In genomic region chr13:26253787-26254582, GRCh38 we compare ENCODE assay signal across 1 cellular context.
TF ChIP-seq lines count a peak whose summit lies in the region.

Gene CDK8 (plus strand): TSS chr13:26254129. CDS start chr13:26254642, 513 bp downstream.

TF ChIP-seq in GM12878, 131 proteins besides CTCF, POLR2A, EP300 and RAD21 (continued from another document):
- TF ChIP-seq ZBTB33 (IDR thresholded peaks at IDR 0.05): peak; percentile 55; the same call in 1 of the 2 replicates
- TF ChIP-seq YBX1 (IDR thresholded peaks at IDR 0.05): no peak
- no peak for TF ChIP-seq ZBED1 (IDR thresholded peaks at IDR 0.05; ENCODE audit: borderline replicate concordance)
- peak; percentile 77 for TF ChIP-seq TAF1 (IDR thresholded peaks at IDR 0.05; ENCODE audit: borderline replicate concordance, low read depth, low read length)
- peak; percentile 76; the same call in 1 of the 2 replicates for TF ChIP-seq GATAD2B (conservative IDR thresholded peaks at IDR 0.05; ENCODE audit: low read depth)
- TF ChIP-seq, protein P1, sequence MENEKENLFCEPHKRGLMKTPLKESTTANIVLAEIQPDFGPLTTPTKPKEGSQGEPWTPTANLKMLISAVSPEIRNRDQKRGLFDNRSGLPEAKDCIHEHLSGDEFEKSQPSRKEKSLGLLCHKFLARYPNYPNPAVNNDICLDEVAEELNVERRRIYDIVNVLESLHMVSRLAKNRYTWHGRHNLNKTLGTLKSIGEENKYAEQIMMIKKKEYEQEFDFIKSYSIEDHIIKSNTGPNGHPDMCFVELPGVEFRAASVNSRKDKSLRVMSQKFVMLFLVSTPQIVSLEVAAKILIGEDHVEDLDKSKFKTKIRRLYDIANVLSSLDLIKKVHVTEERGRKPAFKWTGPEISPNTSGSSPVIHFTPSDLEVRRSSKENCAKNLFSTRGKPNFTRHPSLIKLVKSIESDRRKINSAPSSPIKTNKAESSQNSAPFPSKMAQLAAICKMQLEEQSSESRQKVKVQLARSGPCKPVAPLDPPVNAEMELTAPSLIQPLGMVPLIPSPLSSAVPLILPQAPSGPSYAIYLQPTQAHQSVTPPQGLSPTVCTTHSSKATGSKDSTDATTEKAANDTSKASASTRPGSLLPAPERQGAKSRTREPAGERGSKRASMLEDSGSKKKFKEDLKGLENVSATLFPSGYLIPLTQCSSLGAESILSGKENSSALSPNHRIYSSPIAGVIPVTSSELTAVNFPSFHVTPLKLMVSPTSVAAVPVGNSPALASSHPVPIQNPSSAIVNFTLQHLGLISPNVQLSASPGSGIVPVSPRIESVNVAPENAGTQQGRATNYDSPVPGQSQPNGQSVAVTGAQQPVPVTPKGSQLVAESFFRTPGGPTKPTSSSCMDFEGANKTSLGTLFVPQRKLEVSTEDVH (IDR thresholded peaks at IDR 0.05; ENCODE audit: low read depth, partially characterized antibody): peak; percentile 50
- no peak for TF ChIP-seq MTA2 (IDR thresholded peaks at IDR 0.05; ENCODE audit: low read depth)
- peak; percentile 80 for TF ChIP-seq SP1 (IDR thresholded peaks at IDR 0.05; ENCODE audit: low read depth, low read length)
- TF ChIP-seq DPF2 (IDR thresholded peaks at IDR 0.05): 0 out of 2 replicates have a peak, but pooled peaks have one; percentile 15
- no peak for TF ChIP-seq TCF12 (IDR thresholded peaks at IDR 0.05; ENCODE audit: low read depth, low read length)
- TF ChIP-seq NRF1 (conservative IDR thresholded peaks at IDR 0.05; ENCODE audit: low read depth, low read length): no peak
- TF ChIP-seq, protein P2, sequence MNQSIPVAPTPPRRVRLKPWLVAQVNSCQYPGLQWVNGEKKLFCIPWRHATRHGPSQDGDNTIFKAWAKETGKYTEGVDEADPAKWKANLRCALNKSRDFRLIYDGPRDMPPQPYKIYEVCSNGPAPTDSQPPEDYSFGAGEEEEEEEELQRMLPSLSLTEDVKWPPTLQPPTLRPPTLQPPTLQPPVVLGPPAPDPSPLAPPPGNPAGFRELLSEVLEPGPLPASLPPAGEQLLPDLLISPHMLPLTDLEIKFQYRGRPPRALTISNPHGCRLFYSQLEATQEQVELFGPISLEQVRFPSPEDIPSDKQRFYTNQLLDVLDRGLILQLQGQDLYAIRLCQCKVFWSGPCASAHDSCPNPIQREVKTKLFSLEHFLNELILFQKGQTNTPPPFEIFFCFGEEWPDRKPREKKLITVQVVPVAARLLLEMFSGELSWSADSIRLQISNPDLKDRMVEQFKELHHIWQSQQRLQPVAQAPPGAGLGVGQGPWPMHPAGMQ (IDR thresholded peaks at IDR 0.05; ENCODE audit: borderline replicate concordance): no peak
- TF ChIP-seq CHD2 (IDR thresholded peaks at IDR 0.05; ENCODE audit: borderline replicate concordance, low read depth, low read length): peak; percentile 66
- no peak for TF ChIP-seq RELA (IDR thresholded peaks at IDR 0.05; ENCODE audit: borderline replicate concordance, partially characterized antibody)
- peak; percentile 96 for TF ChIP-seq HCFC1 (IDR thresholded peaks at IDR 0.05; ENCODE audit: low read length)
- TF ChIP-seq, protein P3, sequence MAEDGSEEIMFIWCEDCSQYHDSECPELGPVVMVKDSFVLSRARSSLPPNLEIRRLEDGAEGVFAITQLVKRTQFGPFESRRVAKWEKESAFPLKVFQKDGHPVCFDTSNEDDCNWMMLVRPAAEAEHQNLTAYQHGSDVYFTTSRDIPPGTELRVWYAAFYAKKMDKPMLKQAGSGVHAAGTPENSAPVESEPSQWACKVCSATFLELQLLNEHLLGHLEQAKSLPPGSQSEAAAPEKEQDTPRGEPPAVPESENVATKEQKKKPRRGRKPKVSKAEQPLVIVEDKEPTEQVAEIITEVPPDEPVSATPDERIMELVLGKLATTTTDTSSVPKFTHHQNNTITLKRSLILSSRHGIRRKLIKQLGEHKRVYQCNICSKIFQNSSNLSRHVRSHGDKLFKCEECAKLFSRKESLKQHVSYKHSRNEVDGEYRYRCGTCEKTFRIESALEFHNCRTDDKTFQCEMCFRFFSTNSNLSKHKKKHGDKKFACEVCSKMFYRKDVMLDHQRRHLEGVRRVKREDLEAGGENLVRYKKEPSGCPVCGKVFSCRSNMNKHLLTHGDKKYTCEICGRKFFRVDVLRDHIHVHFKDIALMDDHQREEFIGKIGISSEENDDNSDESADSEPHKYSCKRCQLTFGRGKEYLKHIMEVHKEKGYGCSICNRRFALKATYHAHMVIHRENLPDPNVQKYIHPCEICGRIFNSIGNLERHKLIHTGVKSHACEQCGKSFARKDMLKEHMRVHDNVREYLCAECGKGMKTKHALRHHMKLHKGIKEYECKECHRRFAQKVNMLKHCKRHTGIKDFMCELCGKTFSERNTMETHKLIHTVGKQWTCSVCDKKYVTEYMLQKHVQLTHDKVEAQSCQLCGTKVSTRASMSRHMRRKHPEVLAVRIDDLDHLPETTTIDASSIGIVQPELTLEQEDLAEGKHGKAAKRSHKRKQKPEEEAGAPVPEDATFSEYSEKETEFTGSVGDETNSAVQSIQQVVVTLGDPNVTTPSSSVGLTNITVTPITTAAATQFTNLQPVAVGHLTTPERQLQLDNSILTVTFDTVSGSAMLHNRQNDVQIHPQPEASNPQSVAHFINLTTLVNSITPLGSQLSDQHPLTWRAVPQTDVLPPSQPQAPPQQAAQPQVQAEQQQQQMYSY (CRISPR knock-in tag; IDR thresholded peaks at IDR 0.05): no peak
- peak; percentile 79 for TF ChIP-seq LARP7 (IDR thresholded peaks at IDR 0.05)
- TF ChIP-seq TCF7 (IDR thresholded peaks at IDR 0.05; ENCODE audit: borderline replicate concordance): no peak
- TF ChIP-seq STAT3 (IDR thresholded peaks at IDR 0.05; ENCODE audit: low read depth, low read length): no peak
- TF ChIP-seq, protein P4, sequence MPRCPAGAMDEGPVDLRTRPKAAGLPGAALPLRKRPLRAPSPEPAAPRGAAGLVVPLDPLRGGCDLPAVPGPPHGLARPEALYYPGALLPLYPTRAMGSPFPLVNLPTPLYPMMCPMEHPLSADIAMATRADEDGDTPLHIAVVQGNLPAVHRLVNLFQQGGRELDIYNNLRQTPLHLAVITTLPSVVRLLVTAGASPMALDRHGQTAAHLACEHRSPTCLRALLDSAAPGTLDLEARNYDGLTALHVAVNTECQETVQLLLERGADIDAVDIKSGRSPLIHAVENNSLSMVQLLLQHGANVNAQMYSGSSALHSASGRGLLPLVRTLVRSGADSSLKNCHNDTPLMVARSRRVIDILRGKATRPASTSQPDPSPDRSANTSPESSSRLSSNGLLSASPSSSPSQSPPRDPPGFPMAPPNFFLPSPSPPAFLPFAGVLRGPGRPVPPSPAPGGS (IDR thresholded peaks at IDR 0.05; ENCODE audit: borderline replicate concordance, insufficient read depth, low read depth, low read length, poor library complexity, severe bottlenecking): no peak
- no peak for TF ChIP-seq BRCA1 (IDR thresholded peaks at IDR 0.05; ENCODE audit: low read depth, low read length)
- no peak for TF ChIP-seq SPI1 (IDR thresholded peaks at IDR 0.05; ENCODE audit: borderline replicate concordance, insufficient read depth, low read depth, low read length)
- no peak for TF ChIP-seq MEF2A (IDR thresholded peaks at IDR 0.05; ENCODE audit: insufficient read depth, low read depth, low read length)
- TF ChIP-seq NFXL1 (IDR thresholded peaks at IDR 0.05; ENCODE audit: borderline replicate concordance): no peak
- TF ChIP-seq NKRF (conservative IDR thresholded peaks at IDR 0.05): peak; percentile 76
- no peak for TF ChIP-seq KLF5 (IDR thresholded peaks at IDR 0.05; ENCODE audit: partially characterized antibody)
- no peak for TF ChIP-seq RBBP5 (conservative IDR thresholded peaks at IDR 0.05)
- no peak for TF ChIP-seq TCF3 (IDR thresholded peaks at IDR 0.05; ENCODE audit: borderline replicate concordance, insufficient read depth, low read depth, low read length)
- no peak for TF ChIP-seq NR2C2 (IDR thresholded peaks at IDR 0.05; ENCODE audit: borderline replicate concordance, control insufficient read depth, insufficient read length, low read depth)
- peak; percentile 61; the same call in 1 of the 2 replicates for TF ChIP-seq SREBF1 (IDR thresholded peaks at IDR 0.05; ENCODE audit: low read length)
- TF ChIP-seq SMAD5 (IDR thresholded peaks at IDR 0.05; ENCODE audit: low read depth): no peak
- TF ChIP-seq MYB (IDR thresholded peaks at IDR 0.05; ENCODE audit: borderline replicate concordance, low read depth, low read length): no peak
- TF ChIP-seq, protein P5, sequence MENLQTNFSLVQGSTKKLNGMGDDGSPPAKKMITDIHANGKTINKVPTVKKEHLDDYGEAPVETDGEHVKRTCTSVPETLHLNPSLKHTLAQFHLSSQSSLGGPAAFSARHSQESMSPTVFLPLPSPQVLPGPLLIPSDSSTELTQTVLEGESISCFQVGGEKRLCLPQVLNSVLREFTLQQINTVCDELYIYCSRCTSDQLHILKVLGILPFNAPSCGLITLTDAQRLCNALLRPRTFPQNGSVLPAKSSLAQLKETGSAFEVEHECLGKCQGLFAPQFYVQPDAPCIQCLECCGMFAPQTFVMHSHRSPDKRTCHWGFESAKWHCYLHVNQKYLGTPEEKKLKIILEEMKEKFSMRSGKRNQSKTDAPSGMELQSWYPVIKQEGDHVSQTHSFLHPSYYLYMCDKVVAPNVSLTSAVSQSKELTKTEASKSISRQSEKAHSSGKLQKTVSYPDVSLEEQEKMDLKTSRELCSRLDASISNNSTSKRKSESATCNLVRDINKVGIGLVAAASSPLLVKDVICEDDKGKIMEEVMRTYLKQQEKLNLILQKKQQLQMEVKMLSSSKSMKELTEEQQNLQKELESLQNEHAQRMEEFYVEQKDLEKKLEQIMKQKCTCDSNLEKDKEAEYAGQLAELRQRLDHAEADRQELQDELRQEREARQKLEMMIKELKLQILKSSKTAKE (IDR thresholded peaks at IDR 0.05; ENCODE audit: low read depth, poor library complexity, severe bottlenecking): no peak
- no peak for TF ChIP-seq FOXK2 (IDR thresholded peaks at IDR 0.05)
- TF ChIP-seq CBFB (IDR thresholded peaks at IDR 0.05; ENCODE audit: low read depth): 0 out of 2 replicates have a peak, but pooled peaks have one; percentile 12
- TF ChIP-seq, protein P6, sequence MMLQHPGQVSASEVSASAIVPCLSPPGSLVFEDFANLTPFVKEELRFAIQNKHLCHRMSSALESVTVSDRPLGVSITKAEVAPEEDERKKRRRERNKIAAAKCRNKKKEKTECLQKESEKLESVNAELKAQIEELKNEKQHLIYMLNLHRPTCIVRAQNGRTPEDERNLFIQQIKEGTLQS (IDR thresholded peaks at IDR 0.05; ENCODE audit: borderline replicate concordance, extremely low read depth, low read depth, low read length): peak; percentile 82
- no peak for TF ChIP-seq POU2F2 (IDR thresholded peaks at IDR 0.05; ENCODE audit: borderline replicate concordance, low read depth, low read length)
- TF ChIP-seq PAX8 (IDR thresholded peaks at IDR 0.05): no peak
- no peak for TF ChIP-seq ATF7 (IDR thresholded peaks at IDR 0.05; ENCODE audit: low read depth)
- TF ChIP-seq ZBTB40 (IDR thresholded peaks at IDR 0.05; ENCODE audit: borderline replicate concordance): peak; percentile 69; the same call in 1 of the 2 replicates
- TF ChIP-seq MEF2B (IDR thresholded peaks at IDR 0.05; ENCODE audit: partially characterized antibody, poor library complexity, severe bottlenecking): no peak
- no peak for TF ChIP-seq SRF (IDR thresholded peaks at IDR 0.05; ENCODE audit: low read depth in 2 of 2, low read length in 2 of 2)
- no peak for TF ChIP-seq ZNF24 (IDR thresholded peaks at IDR 0.05)
